In genomic region chr4:26859762-26860156, GRCh38 we compare ENCODE assay signal across 8 cellular contexts. TPM values are rescaled to one million over a fixed set of nuclear protein-coding genes. Genes with fewer than 3 reads are reported as not detected.
DNase-seq lines count a peak whose midpoint lies in the region; ATAC-seq and TF ChIP-seq lines count a peak whose summit lies in the region.

No MANE protein-coding gene starts in this region.

- intact Hi-C loops in OCI-LY7 (cut with micrococcal nuclease; ENCODE audit: unreplicated experiment) = loop anchor here (1.0 to 5.0 kb wide), 10 partner anchors 28 to 987 kb away; no protein-coding TSS in a partner anchor

- 25 to 30% methylated on average over 5 of the region's 5 CpGs for WGBS in esophagus, 2 donors

- H3K36me3 ChIP-seq in OCI-LY7 (ENCODE audit: insufficient read depth, low read length) (peaks cover 26% of the 10 kb centered on the region), esophagus (ENCODE audit: control insufficient read depth in 2 of 2, insufficient read depth in 2 of 2, low read length in 1 of 2) (no peaks in the 10 kb centered on the region), rectal smooth muscle tissue (ENCODE audit: control insufficient read depth, insufficient read depth, low read length) (no peaks in the 10 kb centered on the region)

- H3K9me3 ChIP-seq in OCI-LY7 (ENCODE audit: low read length) = no peaks in the 10 kb centered on the region
- no peaks in the 10 kb centered on the region for H3K9me3 ChIP-seq in esophagus (ENCODE audit: control insufficient read depth in 2 of 2, insufficient read depth in 1 of 2, low read depth in 1 of 2, low read length in 1 of 2)

- H3K27ac ChIP-seq in OCI-LY7 (ENCODE audit: low read depth, low read length, poor library complexity, severe bottlenecking) = peak overlapping the region; percentile 87
- peak overlapping the region in 1 of 2 donors; percentile 17 for H3K27ac ChIP-seq in esophagus (ENCODE audit: low read depth in 2 of 2, low read length in 1 of 2)
- no peak overlapping the region for H3K27ac ChIP-seq in rectal smooth muscle tissue (ENCODE audit: low read depth, low read length)

- no peak for DNase-seq in GM12865 (ENCODE audit: low read depth)
- peak; percentile 52 for DNase-seq in OCI-LY7 (ENCODE audit: low spot score)
- DNase-seq in SKM-1 treated with dmso at 0.1 percent for 144 hours (lab: John Stamatoyannopoulos, UW; ENCODE audit: unreplicated experiment) = no peak
- DNase-seq in GM03348 (ENCODE audit: low spot score) = no peak
- no peak for DNase-seq in NCI-H82 (lab: John Stamatoyannopoulos, UW)

- H4K20me1 ChIP-seq in OCI-LY7 (ENCODE audit: insufficient read depth, low read length) = peaks cover 21% of the 10 kb centered on the region

- TF ChIP-seq CTCF in GM12865 (IDR thresholded peaks at IDR 0.05; ENCODE audit: insufficient read depth, low read depth, low read length, missing control alignments) (no peak), OCI-LY7 (conservative IDR thresholded peaks at IDR 0.05; ENCODE audit: low read length) (no peak)

- no peak overlapping the region for H3K9ac ChIP-seq in rectal smooth muscle tissue (ENCODE audit: low read length)

- TSS peak; percentile 93 for BruUV-seq in OCI-LY7 (replicated peaks; lab: Mats Ljungman, UMichigan)

- H3K27me3 ChIP-seq in esophagus (ENCODE audit: control insufficient read depth in 1 of 2, insufficient read depth in 2 of 2, low read length in 2 of 2) = no peaks in the 10 kb centered on the region
- H3K27me3 ChIP-seq in rectal smooth muscle tissue (ENCODE audit: control insufficient read depth, insufficient read depth, low read length) = no peaks in the 10 kb centered on the region

- no peak overlapping the region; the same call in 1 of the 2 replicates for H2AFZ ChIP-seq in OCI-LY7 (ENCODE audit: low read length)

- peaks cover 56% of the 10 kb centered on the region for H3K79me2 ChIP-seq in OCI-LY7 (ENCODE audit: insufficient read depth, low read depth, low read length)

- H3K9me2 ChIP-seq in OCI-LY7 (ENCODE audit: insufficient read depth, low read length) = no peaks in the 10 kb centered on the region

- H3K4me2 ChIP-seq in OCI-LY7 (ENCODE audit: low read length) = peak overlapping the region; percentile 92

- H3K4me3 ChIP-seq in GM12865 (ENCODE audit: low read depth, low read length) = peak overlapping the region; percentile 70
- H3K4me3 ChIP-seq in OCI-LY7 (ENCODE audit: low read depth, low read length, poor library complexity, severe bottlenecking) = peak overlapping the region; percentile 93
- peak overlapping the region; percentile 89 to 95 for H3K4me3 ChIP-seq in esophagus (ENCODE audit: low read depth in 1 of 2, low read length in 2 of 2)
- peak overlapping the region; percentile 97 for H3K4me3 ChIP-seq in rectal smooth muscle tissue (ENCODE audit: low read length)

- CTCF ChIA-PET in OCI-LY7 (lab: Charles Lee; ENCODE audit: unreplicated experiment) = interaction anchor here (1.0 to 1.4 kb wide), 3 partner anchors 27 to 31 kb away, joined by 3 to 6 read pairs (median 6); no protein-coding TSS in a partner anchor

- POLR2A ChIA-PET in OCI-LY7 (lab: Charles Lee) = interaction anchor here (0.7 to 11.9 kb wide), 14 partner anchors 11 to 990 kb away, joined by 3 to 440 read pairs (median 4); partner anchors contain the start of gene TBC1D19

- ATAC-seq in HG03280 (IDR thresholded peaks at IDR 0.05; ENCODE audit: unreplicated experiment) = no peak

- peaks cover 33% of the 10 kb centered on the region for H3K4me1 ChIP-seq in OCI-LY7 (ENCODE audit: insufficient read depth, low read length, poor library complexity, severe bottlenecking)
- peaks cover 0 to 2% of the 10 kb centered on the region in 2 donors for H3K4me1 ChIP-seq in esophagus (ENCODE audit: control insufficient read depth in 2 of 2, insufficient read depth in 2 of 2, low read length in 1 of 2)
- H3K4me1 ChIP-seq in rectal smooth muscle tissue (ENCODE audit: control insufficient read depth, insufficient read depth, low read length) = peaks cover 13% of the 10 kb centered on the region

RNA-seq across cellular contexts. Expression of gene STIM2, which starts 0.9 kb away (rescaled TPM):
- 108 and 122 TPM in 2 replicates for total RNA-seq in OCI-LY7 (2014; rRNA removed; shearing (Covaris generic))
- total RNA-seq in OCI-LY7 (2022) = 309 and 368 TPM in 2 replicates
- 1 to 10 TPM; 3.4 to 5.1 TPM for polyA plus RNA-seq in esophagus
